19 cellular contexts compared by ENCODE assay signal in the genomic region with DNA sequence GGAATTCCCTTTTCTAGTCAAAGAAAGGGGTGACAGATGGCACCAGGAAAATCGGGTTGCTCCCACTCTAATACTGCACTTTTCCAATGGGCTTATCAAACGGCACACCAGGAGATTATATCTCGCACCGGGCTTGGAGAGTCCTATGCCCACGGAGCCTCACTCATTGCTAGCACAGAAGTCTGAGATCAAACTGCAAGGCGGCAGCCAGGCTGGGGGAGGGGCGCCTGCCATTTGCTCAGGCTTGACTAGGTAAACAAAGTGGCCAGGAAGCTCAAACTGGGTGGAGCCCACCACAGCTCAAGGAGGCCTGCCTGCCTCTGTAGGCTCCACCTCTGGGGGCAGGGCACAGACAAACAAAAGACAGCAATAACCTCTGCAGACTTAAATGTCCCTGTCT. TPM values are rescaled to one million over a fixed set of nuclear protein-coding genes. Genes with fewer than 3 reads are reported as not detected.
"Had no signal": no experiment of that assay in that cellular context is flagged by ENCODE, and none has a peak within 500 bp of the region (broad histone marks: within the 10 kb centered on the region; RNA-seq: fewer than 3 reads in every experiment).

No MANE protein-coding gene starts in this region.

RNA-seq across cellular contexts. Expression of gene OR11H4, which starts 41.2 kb away (rescaled TPM):
- total RNA-seq: activated CD8-positive, alpha-beta memory T cell treated with anti-CD3 and anti-CD28 coated beads for 36 hours; activated naive CD8-positive, alpha-beta T cell treated with anti-CD3 and anti-CD28 coated beads for 36 hours; adrenal gland; aorta; body of pancreas; cerebellum; dorsolateral prefrontal cortex; gastrocnemius medialis; left lung; lower lobe of right lung; mononuclear cell; myocyte; osteocyte; posterior vena cava; spleen; T-helper 1 cell treated with Interleukin-12 subunit alpha and Interleukin-12 subunit beta and Interleukin-4 antibody, amounts not matched to agents 30 ng/mL and 1 ng/mL, for 36 hours; temporal lobe; tibial nerve; urinary bladder had no signal
- polyA plus RNA-seq: adrenal gland, aorta, spleen, urinary bladder had no signal

RNA-seq across cellular contexts. Expression of gene OR11H7, which starts 51.5 kb away (rescaled TPM):
- total RNA-seq: activated CD8-positive, alpha-beta memory T cell treated with anti-CD3 and anti-CD28 coated beads for 36 hours; activated naive CD8-positive, alpha-beta T cell treated with anti-CD3 and anti-CD28 coated beads for 36 hours; adrenal gland; aorta; body of pancreas; cerebellum; dorsolateral prefrontal cortex; gastrocnemius medialis; left lung; lower lobe of right lung; mononuclear cell; myocyte; osteocyte; posterior vena cava; spleen; T-helper 1 cell treated with Interleukin-12 subunit alpha and Interleukin-12 subunit beta and Interleukin-4 antibody, amounts not matched to agents 30 ng/mL and 1 ng/mL, for 36 hours; temporal lobe; tibial nerve; urinary bladder had no signal
- polyA plus RNA-seq: adrenal gland, aorta, spleen, urinary bladder had no signal

RNA-seq across cellular contexts. Expression of gene OR11H6, which starts 56.8 kb away (rescaled TPM):
- total RNA-seq: activated CD8-positive, alpha-beta memory T cell treated with anti-CD3 and anti-CD28 coated beads for 36 hours; activated naive CD8-positive, alpha-beta T cell treated with anti-CD3 and anti-CD28 coated beads for 36 hours; adrenal gland; aorta; body of pancreas; cerebellum; dorsolateral prefrontal cortex; gastrocnemius medialis; left lung; lower lobe of right lung; mononuclear cell; myocyte; osteocyte; posterior vena cava; spleen; T-helper 1 cell treated with Interleukin-12 subunit alpha and Interleukin-12 subunit beta and Interleukin-4 antibody, amounts not matched to agents 30 ng/mL and 1 ng/mL, for 36 hours; temporal lobe; tibial nerve; urinary bladder had no signal
- polyA plus RNA-seq: adrenal gland, aorta, spleen, urinary bladder had no signal
